8 cellular contexts compared by ENCODE assay signal in the genomic region with DNA sequence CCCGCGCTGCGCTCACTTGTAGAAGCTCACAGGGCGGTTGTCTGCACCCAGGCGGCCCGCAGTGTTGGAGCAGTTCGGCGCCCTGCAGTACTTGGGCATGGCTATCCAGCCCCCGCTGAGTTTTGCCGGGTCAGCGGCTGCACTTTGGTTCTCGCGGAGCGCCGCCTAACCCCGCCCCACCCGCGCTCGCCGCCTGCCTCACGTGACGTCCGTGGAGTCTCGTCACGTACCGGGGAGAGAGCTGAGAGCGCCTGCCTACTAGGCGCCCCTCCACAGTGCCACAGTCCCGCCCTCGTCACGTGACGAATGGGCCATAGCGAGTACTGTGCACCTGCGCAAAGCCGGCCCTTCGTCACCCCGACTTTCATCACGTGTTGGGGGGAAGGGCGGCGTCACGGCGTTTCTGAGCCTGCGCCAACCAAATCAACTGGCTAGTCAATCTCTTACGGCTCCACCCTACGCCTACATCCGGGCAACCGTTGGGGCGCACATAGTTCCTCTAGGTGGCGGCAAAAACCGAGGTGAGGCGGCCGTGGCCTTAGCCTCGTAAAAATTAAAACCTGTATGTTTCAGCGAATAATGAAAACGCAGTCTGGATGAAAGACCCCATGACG. TPM values are rescaled to one million over a fixed set of nuclear protein-coding genes. Genes with fewer than 3 reads are reported as not detected.
A peak's percentile ranks its signal among the peaks of the same experiment; 100 is the strongest.
DNase-seq lines count a peak whose midpoint lies in the region; FAIRE-seq and TF ChIP-seq lines count a peak whose summit lies in the region.

A gene with protein sequence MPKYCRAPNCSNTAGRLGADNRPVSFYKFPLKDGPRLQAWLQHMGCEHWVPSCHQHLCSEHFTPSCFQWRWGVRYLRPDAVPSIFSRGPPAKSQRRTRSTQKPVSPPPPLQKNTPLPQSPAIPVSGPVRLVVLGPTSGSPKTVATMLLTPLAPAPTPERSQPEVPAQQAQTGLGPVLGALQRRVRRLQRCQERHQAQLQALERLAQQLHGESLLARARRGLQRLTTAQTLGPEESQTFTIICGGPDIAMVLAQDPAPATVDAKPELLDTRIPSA (minus strand): TSS at position 167 of the 614 bp plus-strand sequence. CDS start 68 bp downstream, at position 99.

- peaks cover 3 to 35% of the 10 kb centered on the region in 2 experiments; a peak in 3 of 4 replicates for H3K79me2 ChIP-seq in H1 (ENCODE audit: control insufficient read depth in 1 of 2, insufficient read depth in 2 of 2, low read length in 2 of 2)

- H4K5ac ChIP-seq in H1 (ENCODE audit: insufficient read length, low read depth, low read length): peak within 1 kb of the TSS; percentile 80

- H4K91ac ChIP-seq in H1 (replicated peaks; ENCODE audit: insufficient read length, low read length) (peak within 1 kb of the TSS; percentile 71), mesenchymal stem cell (ENCODE audit: low read length) (peak within 1 kb of the TSS; percentile 54)

- H3K18ac ChIP-seq in H1 (ENCODE audit: extremely low read depth, low read length) (peak within 1 kb of the TSS; percentile 94), mesenchymal stem cell (ENCODE audit: low read depth in 1 of 2, low read length in 2 of 2) (peak within 1 kb of the TSS; percentile 82 to 99)

- no peak for FAIRE-seq in H1 (lab: Jason Lieb, UNC)

- H3K9ac ChIP-seq in H1 (replicated peaks in 1 of 4; ENCODE audit: extremely low read depth in 1 of 4, low read depth in 3 of 4, low read length in 3 of 4) (peak within 1 kb of the TSS; percentile 67 to 85 (median 80)), mesenchymal stem cell (ENCODE audit: low read length) (peak within 1 kb of the TSS; percentile 88)

- H4K20me1 ChIP-seq in H1 (replicated peaks in 1 of 2; ENCODE audit: control insufficient read depth in 1 of 2, insufficient read depth in 2 of 2, low read length in 2 of 2): peaks cover 6 to 15% of the 10 kb centered on the region in 2 experiments

- H3K4me1 ChIP-seq in H1 (replicated peaks in 1 of 4; ENCODE audit: control insufficient read depth in 3 of 4, insufficient read depth in 4 of 4, low read length in 3 of 4): peaks cover 0 to 11% (median 4%) of the 10 kb centered on the region in 4 experiments; a peak in 5 of 7 replicates
- H3K4me1 ChIP-seq in mesenchymal stem cell (ENCODE audit: control insufficient read depth, insufficient read depth, low read depth, low read length): peaks cover 6% of the 10 kb centered on the region

- H2BK120ac ChIP-seq in H1 (replicated peaks; ENCODE audit: low read depth, low read length): no peak within 1 kb of the TSS
- peak within 1 kb of the TSS; percentile 66 for H2BK120ac ChIP-seq in mesenchymal stem cell (ENCODE audit: low read depth, low read length)

- peak within 1 kb of the TSS; percentile 84 for H2BK5ac ChIP-seq in H1 (ENCODE audit: low read depth, low read length)
- H2BK5ac ChIP-seq in mesenchymal stem cell (ENCODE audit: low read depth, low read length, poor library complexity, severe bottlenecking): peak within 1 kb of the TSS; percentile 93

- 2% methylated on average over 55 of the region's 56 CpGs; no CpG with 5 or more reads in 1 of the 2 experiments for WGBS in H1 (ENCODE audit: extremely low coverage in 1 of 2, insufficient coverage in 1 of 2, insufficient read length in 1 of 2, insufficient replicate concordance in 2 of 2, low coverage in 1 of 2, low lambda C conversion rate in 2 of 2, missing lambda C conversion rate in 1 of 2), 2 experiments
- WGBS in mesenchymal stem cell: under 1% methylated on average over 56 of the region's 56 CpGs

- peak; percentile 99 for DNase-seq in COR-L47 (lab: John Stamatoyannopoulos, UW)
- peak; percentile 99 for DNase-seq in GM20000 (ENCODE audit: low spot score)
- peak; percentile 100 for DNase-seq in HT-29 (ENCODE audit: low spot score)
- peak; percentile 100 for DNase-seq in NK-92 treated with Interleukin-12 subunit alpha and Interleukin-12 subunit beta, amount 100 ng/mL, for 24 hours (lab: John Stamatoyannopoulos, UW)
- DNase-seq in activated CD8-positive, alpha-beta memory T cell treated with anti-CD3 and anti-CD28 coated beads for 48 hours (ENCODE audit: low read depth in 2 of 3, low spot score in 2 of 3): peak; percentile 88 to 99 (median 98)
- peak; percentile 96 to 98 for DNase-seq in H1 (ENCODE audit: low read depth in 1 of 2, low spot score in 2 of 2)
- peak; percentile 100 for DNase-seq in mesenchymal stem cell
- DNase-seq in stimulated activated CD8-positive, alpha-beta memory T cell treated with anti-CD3 and anti-CD28 coated beads, Interleukin-12 subunit alpha, Interleukin-12 subunit beta, amount 100 ng/mL, for 4 hours (ENCODE audit: low read depth): peak; percentile 100

- peak within 1 kb of the TSS; percentile 75 for H3K56ac ChIP-seq in H1 (replicated peaks; ENCODE audit: insufficient read length, low read depth, low read length)

- no peak for TF ChIP-seq RAD21 in H1 (IDR thresholded peaks at IDR 0.05 in 1 of 2, conservative IDR thresholded peaks at IDR 0.05 in 1 of 2; ENCODE audit: low read depth in 2 of 2, low read length in 2 of 2)

- H3K14ac ChIP-seq in H1 (ENCODE audit: insufficient read length) (no peak within 1 kb of the TSS), mesenchymal stem cell (ENCODE audit: low read length in 2 of 2) (peak within 1 kb of the TSS in 1 of 2 experiments; percentile 85)

- H3K36me3 ChIP-seq in H1 (ENCODE audit: control insufficient read depth in 2 of 4, insufficient read depth in 4 of 4, low read length in 3 of 4): peaks cover 5 to 13% (median 10%) of the 10 kb centered on the region in 4 experiments; a peak in 5 of 8 replicates
- H3K36me3 ChIP-seq in mesenchymal stem cell (ENCODE audit: control insufficient read depth in 1 of 2, insufficient read depth in 2 of 2, low read depth in 1 of 2, low read length in 2 of 2): no peaks in the 10 kb centered on the region

- peak; percentile 74 to 88 for TF ChIP-seq POLR2A in H1 (IDR thresholded peaks at IDR 0.05; ENCODE audit: control extremely low read depth in 1 of 2, low read depth in 2 of 2, low read length in 2 of 2)

- peak within 1 kb of the TSS; percentile 28 for H3K4ac ChIP-seq in H1 (replicated peaks; ENCODE audit: insufficient read length, low read depth, low read length)
- peak within 1 kb of the TSS; percentile 73 to 90 for H3K4ac ChIP-seq in mesenchymal stem cell (ENCODE audit: low read depth in 1 of 2, low read length in 2 of 2)

- no peak within 1 kb of the TSS for H3K23ac ChIP-seq in H1 (ENCODE audit: insufficient read length)
- H3K23ac ChIP-seq in mesenchymal stem cell (ENCODE audit: low read length in 2 of 2): no peak within 1 kb of the TSS

- no peaks in the 10 kb centered on the region for H3K27me3 ChIP-seq in H1 (replicated peaks in 1 of 4; ENCODE audit: control insufficient read depth in 3 of 4, extremely low read depth in 1 of 4, insufficient read depth in 3 of 4, low read length in 3 of 4)
- no peaks in the 10 kb centered on the region for H3K27me3 ChIP-seq in mesenchymal stem cell (ENCODE audit: control insufficient read depth in 1 of 2, insufficient read depth in 1 of 2, low read length in 2 of 2)

- peak within 1 kb of the TSS; percentile 31; the same call in 1 of the 2 replicates for H2BK15ac ChIP-seq in H1 (ENCODE audit: low read length)
- H2BK15ac ChIP-seq in mesenchymal stem cell (ENCODE audit: low read depth, poor library complexity, severe bottlenecking): peak within 1 kb of the TSS; percentile 97

- no peak for TF ChIP-seq EP300 in H1 (IDR thresholded peaks at IDR 0.05; ENCODE audit: borderline replicate concordance in 1 of 2, low read depth in 2 of 2, low read length in 2 of 2)

- H3K79me1 ChIP-seq in H1 (ENCODE audit: low read depth, low read length) (peaks cover 4% of the 10 kb centered on the region; the same call in 1 of the 2 replicates), mesenchymal stem cell (replicated peaks; ENCODE audit: low read length, poor library complexity, severe bottlenecking) (peaks cover 27% of the 10 kb centered on the region)

- H3K23me2 ChIP-seq in H1 (ENCODE audit: low read depth, low read length): peaks cover 4% of the 10 kb centered on the region

- peak within 1 kb of the TSS; percentile 96 for H4K8ac ChIP-seq in H1 (ENCODE audit: extremely low read depth, insufficient read depth, low read length)
- peak within 1 kb of the TSS; percentile 45 for H4K8ac ChIP-seq in mesenchymal stem cell (ENCODE audit: low read length)

- CTCF ChIA-PET in H1 (lab: Charles Lee; ENCODE audit: partially characterized antibody): interaction anchor here (0.8 to 4.6 kb wide), 6 partner anchors 14 to 361 kb away, joined by 3 to 14 read pairs (median 3); no protein-coding TSS in a partner anchor

- no peak within 1 kb of the TSS for H2AK5ac ChIP-seq in H1 (ENCODE audit: low read depth, low read length)
- no peak within 1 kb of the TSS for H2AK5ac ChIP-seq in mesenchymal stem cell (ENCODE audit: low read length, severe bottlenecking)

- peak within 1 kb of the TSS; percentile 75 to 94 (median 82) for H3K4me3 ChIP-seq in H1 (ENCODE audit: extremely low read depth in 1 of 4, insufficient read depth in 2 of 4, low read depth in 3 of 4, low read length in 4 of 4)
- peak within 1 kb of the TSS; percentile 85 to 98 for H3K4me3 ChIP-seq in mesenchymal stem cell (ENCODE audit: insufficient read depth in 1 of 2, low read depth in 1 of 2, low read length in 2 of 2)

- H3K4me2 ChIP-seq in H1 (ENCODE audit: insufficient read depth in 1 of 2, low read depth in 2 of 2, low read length in 2 of 2) (peak within 1 kb of the TSS; percentile 87 to 93), mesenchymal stem cell (ENCODE audit: low read length, poor library complexity, severe bottlenecking) (peak within 1 kb of the TSS; percentile 95)

- TF ChIP-seq CTCF in GM20000 (IDR thresholded peaks at IDR 0.05; ENCODE audit: extremely low read depth, missing control alignments): peak; percentile 15
- peak; percentile 18 to 36 (median 26); a peak in 2 of 4 replicates for TF ChIP-seq CTCF in H1 (IDR thresholded peaks at IDR 0.05; ENCODE audit: control extremely low read depth in 1 of 3, insufficient read depth in 1 of 3, low read depth in 1 of 3, low read length in 3 of 3)

- H3K9me3 ChIP-seq in H1 (ENCODE audit: insufficient read depth in 2 of 2, low read depth in 1 of 2, low read length in 1 of 2) (no peaks in the 10 kb centered on the region), mesenchymal stem cell (ENCODE audit: control insufficient read depth, low read length) (no peaks in the 10 kb centered on the region)

- H2AFZ ChIP-seq in H1 (ENCODE audit: low read length) (peak within 1 kb of the TSS; percentile 25; the same call in 1 of the 2 replicates), mesenchymal stem cell (ENCODE audit: low read depth, low read length) (peak within 1 kb of the TSS; percentile 92)

- POLR2A ChIA-PET in H1 (lab: Charles Lee; ENCODE audit: partially characterized antibody): interaction anchor here (0.7 to 2.2 kb wide), 21 partner anchors 13 to 193 kb away, joined by 3 to 10 read pairs (median 5); a partner anchor contains a TSS

- peak within 1 kb of the TSS; percentile 68; the same call in 1 of the 2 replicates for H2BK12ac ChIP-seq in H1 (ENCODE audit: low read depth, low read length)
- H2BK12ac ChIP-seq in mesenchymal stem cell (ENCODE audit: low read length in 2 of 2): peak within 1 kb of the TSS in 1 of 2 experiments; percentile 43

- H3K27ac ChIP-seq in H1 (ENCODE audit: low read depth, low read length): peak within 1 kb of the TSS; percentile 83; the same call in 1 of the 2 replicates
- H3K27ac ChIP-seq in mesenchymal stem cell (ENCODE audit: low read length, poor library complexity, severe bottlenecking): peak within 1 kb of the TSS; percentile 98

- no peak within 1 kb of the TSS for H2BK20ac ChIP-seq in H1 (ENCODE audit: low read length)

RNA-seq across cellular contexts. Expression of the gene that starts here (rescaled TPM):
- total RNA-seq in HT-29 (2014; rRNA removed; shearing (Covaris generic)): 4.3 and 7.2 TPM in 2 replicates
- total RNA-seq in H1 (2021; fragmentation: NEBNext Ultra II Directional; extraction: Animal tissue kit (Norgen Biotek cat#: 25700)): 6.0 and 6.4 TPM in 2 replicates
- polyA plus RNA-seq in H1 (2011; rRNA removed): 11.1 and 14.8 TPM in 2 replicates
- polyA plus RNA-seq in H1 (2011; cell fraction: cytosol; rRNA removed): 9.9 TPM
- 9.0 TPM for polyA plus RNA-seq in H1 (2011; cell fraction: nucleus; rRNA removed)
- polyA plus RNA-seq in H1 (2012, experiment 1 of 2): 3.4 to 8.7 TPM (median 6.5 TPM) in 4 replicates
- 5.6 TPM for polyA plus RNA-seq in H1 (2012, experiment 2 of 2)
- 3.9 TPM for polyA plus RNA-seq in H1 (2013, experiment 1 of 2)
- 3.7 TPM for polyA plus RNA-seq in H1 (2013, experiment 2 of 2)
- polyA minus RNA-seq in H1 (2011; rRNA and poly(A)+ RNA removed): 3.4 and 4.4 TPM in 2 replicates
- 8.2 TPM for polyA minus RNA-seq in H1 (2011; cell fraction: cytosol; rRNA and poly(A)+ RNA removed)
- polyA minus RNA-seq in H1 (2011; cell fraction: nucleus; rRNA and poly(A)+ RNA removed): 8.8 TPM
- polyA plus RNA-seq in mesenchymal stem cell (2013, experiment 1 of 2): 8.0 TPM
- polyA plus RNA-seq in mesenchymal stem cell (2013, experiment 2 of 2): 7.4 TPM

Comparison
In these comparisons a context has a peak if more than half of its experiments do, and no peak if none do; other contexts are left out.
1. Peak in every context shown above with its lines: DNase-seq, H3K4me3 ChIP-seq and H3K27ac ChIP-seq.